Comparison of ENCODE assay signal across 16 cellular contexts in the genomic region with DNA sequence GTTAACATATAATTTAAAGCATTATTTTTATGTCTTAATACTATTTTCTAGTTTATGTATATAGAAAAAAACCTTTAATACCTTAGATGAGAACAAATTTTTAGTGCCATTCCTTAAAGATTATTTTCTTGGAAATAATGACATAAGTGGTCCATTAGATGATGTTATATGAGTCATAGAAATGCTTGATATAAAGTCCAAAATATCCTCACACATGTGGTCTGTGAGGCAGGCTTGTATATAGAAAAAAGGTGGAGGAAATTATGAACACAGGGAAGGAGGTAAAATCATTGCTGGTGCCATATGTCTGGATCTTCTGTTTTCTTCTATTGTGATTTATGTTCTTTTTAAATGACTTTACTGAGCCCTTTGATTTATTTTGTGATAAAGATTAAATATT.
"Had no signal": no experiment of that assay in that cellular context is flagged by ENCODE, and none has a peak within 500 bp of the region (broad histone marks: within the 10 kb centered on the region; RNA-seq: fewer than 3 reads in every experiment).

No MANE protein-coding gene starts in this region.

- ATAC-seq: effector memory CD8-positive, alpha-beta T cell had no signal

- H3K27ac ChIP-seq: breast epithelium, neural progenitor cell, parathyroid adenoma, vagina had no signal

- H3K27me3 Mint-ChIP-seq: activated CD4-positive, alpha-beta T cell treated with anti-CD3 and anti-CD28 coated beads, Interleukin-2, amount 10 ng/mL, durations not matched to agents 7 days and 5 days; activated naive CD8-positive, alpha-beta T cell treated with anti-CD3 and anti-CD28 coated beads for 36 hours; naive B cell had no signal

- DNase-seq: activated CD4-positive, alpha-beta T cell treated with anti-CD3 and anti-CD28 coated beads, Interleukin-2, amount 10 ng/mL, durations not matched to agents 7 days and 5 days; activated naive CD8-positive, alpha-beta T cell treated with anti-CD3 and anti-CD28 coated beads for 36 hours; cerebellar nuclear complex; dermis blood vessel endothelial cell; effector memory CD8-positive, alpha-beta T cell; left lung; naive B cell; stimulated activated CD4-positive, alpha-beta T cell treated with anti-CD3 and anti-CD28 coated beads, Interleukin-4, amount 100 ng/mL, for 24 hours; stimulated activated naive CD4-positive, alpha-beta T cell treated with Interleukin-2 at 50 U/mL for 16 hours; substantia nigra had no signal

- H3K4me1 Mint-ChIP-seq: neural progenitor cell had no signal

- H3K9me3 ChIP-seq: breast epithelium, left lung, tibial nerve, vagina had no signal

- H3K9me3 Mint-ChIP-seq: effector memory CD8-positive, alpha-beta T cell; neural progenitor cell had no signal

- H3K79me2 ChIP-seq: parathyroid adenoma had no signal

- H3K36me3 ChIP-seq: breast epithelium, left lung, neural progenitor cell, tibial nerve, vagina had no signal

- H3K27me3 ChIP-seq: breast epithelium, left lung, neural progenitor cell, tibial nerve, vagina had no signal

- H3K36me3 Mint-ChIP-seq: activated naive CD8-positive, alpha-beta T cell treated with anti-CD3 and anti-CD28 coated beads for 36 hours; naive B cell; neural progenitor cell had no signal

- H3K4me2 ChIP-seq: neural progenitor cell had no signal

- H3K27ac Mint-ChIP-seq: activated CD4-positive, alpha-beta T cell treated with anti-CD3 and anti-CD28 coated beads, Interleukin-2, amount 10 ng/mL, durations not matched to agents 7 days and 5 days; activated naive CD8-positive, alpha-beta T cell treated with anti-CD3 and anti-CD28 coated beads for 36 hours; activated T-helper 1 cell treated with anti-CD3 and anti-CD28 coated beads, Interleukin-12 subunit alpha, Interleukin-12 subunit beta, Interleukin-2, Interleukin-4 antibody, amounts not matched to agents 30 ng/mL and 10 ng/mL and 1 ng/mL, durations not matched to agents 14 hours and 24 hours and 36 hours; effector memory CD8-positive, alpha-beta T cell; neural progenitor cell had no signal

- H3K4me3 Mint-ChIP-seq: activated CD4-positive, alpha-beta T cell treated with anti-CD3 and anti-CD28 coated beads, Interleukin-2, amount 10 ng/mL, durations not matched to agents 7 days and 5 days; activated naive CD8-positive, alpha-beta T cell treated with anti-CD3 and anti-CD28 coated beads for 36 hours; activated T-helper 1 cell treated with anti-CD3 and anti-CD28 coated beads, Interleukin-12 subunit alpha, Interleukin-12 subunit beta, Interleukin-2, Interleukin-4 antibody, amounts not matched to agents 30 ng/mL and 10 ng/mL and 1 ng/mL, durations not matched to agents 14 hours and 24 hours and 36 hours; effector memory CD8-positive, alpha-beta T cell; neural progenitor cell had no signal

- H3K4me1 ChIP-seq: breast epithelium, parathyroid adenoma had no signal

- H2AFZ ChIP-seq: neural progenitor cell, parathyroid adenoma had no signal

- H3K4me3 ChIP-seq: breast epithelium, left lung, neural progenitor cell, tibial nerve, vagina had no signal
